20 cellular contexts compared by ENCODE assay signal in genomic region chr7:38756521-38756920, GRCh38.
DNase-seq lines count a peak whose midpoint lies in the region; FAIRE-seq and TF ChIP-seq lines count a peak whose summit lies in the region.
"Had no signal": no experiment of that assay in that cellular context is flagged by ENCODE, and none has a peak within 500 bp of the region (broad histone marks: within the 10 kb centered on the region; RNA-seq: fewer than 3 reads in every experiment).

No MANE protein-coding gene starts in this region.

- peak; percentile 39 for FAIRE-seq in endometrium (lab: Jason Lieb, UNC)
- FAIRE-seq: H54 had no signal

- peak; percentile 55 for DNase-seq in EH (ENCODE audit: low read depth)
- peak; percentile 17 for DNase-seq in RWPE1 (ENCODE audit: low spot score)
- DNase-seq in foreskin fibroblast = peak; percentile 40 to 65
- DNase-seq in HT-29 (ENCODE audit: low spot score) = no peak
- no peak for DNase-seq in H7
- DNase-seq in PC-9 = no peak
- DNase-seq in esophagus squamous epithelium (lab: John Stamatoyannopoulos, UW) = no peak
- DNase-seq: BE2C; CD4-positive, alpha-beta T cell; HFFc6; MM.1S; NCI-H1092; NCI-H146; NCI-H2081; NCI-H446 treated with DMSO at 0.1 percent for 48 hours; NK-92 treated with Interleukin-12 subunit alpha and Interleukin-12 subunit beta, amount 100 ng/mL, for 24 hours; SHP77 had no signal

- H3K4me3 ChIP-seq in foreskin fibroblast (ENCODE audit: low read depth in 1 of 2, low read length in 2 of 2) (no peak overlapping the region), H7 (ENCODE audit: insufficient read depth, low read depth, low read length) (no peak overlapping the region), PC-9 (no peak overlapping the region), esophagus squamous epithelium (no peak overlapping the region)
- H3K4me3 ChIP-seq: SK-N-MC had no signal

- H3K9me3 ChIP-seq in PC-9 (ENCODE audit: insufficient read depth, low read depth) (no peaks in the 10 kb centered on the region), esophagus squamous epithelium (no peaks in the 10 kb centered on the region)
- H3K9me3 ChIP-seq: BE2C had no signal

- no peaks in the 10 kb centered on the region for H3K27me3 ChIP-seq in H7 (ENCODE audit: control insufficient read depth, insufficient read depth, low read length)
- H3K27me3 ChIP-seq in PC-9 (ENCODE audit: insufficient read depth, low read depth) = no peaks in the 10 kb centered on the region
- H3K27me3 ChIP-seq in esophagus squamous epithelium = no peaks in the 10 kb centered on the region
- H3K27me3 ChIP-seq: BE2C had no signal

- no peak overlapping the region for H2AFZ ChIP-seq in PC-9

- H3K9me2 ChIP-seq in PC-9 (ENCODE audit: insufficient read depth) = no peaks in the 10 kb centered on the region

- H3K27ac ChIP-seq in RWPE1 = no peak overlapping the region
- H3K27ac ChIP-seq in PC-9 = no peak overlapping the region
- no peak overlapping the region for H3K27ac ChIP-seq in esophagus squamous epithelium
- H3K27ac ChIP-seq: SK-N-MC had no signal

- intact Hi-C loops in PC-9 (cut with micrococcal nuclease; ENCODE audit: unreplicated experiment) (no loop called here), esophagus squamous epithelium (cut with DNase I) (no loop called here)

- H3K4me1 ChIP-seq in PC-9 (replicated peaks; ENCODE audit: insufficient read depth) = no peaks in the 10 kb centered on the region
- no peaks in the 10 kb centered on the region for H3K4me1 ChIP-seq in esophagus squamous epithelium
- H3K4me1 ChIP-seq: BE2C had no signal

- TF ChIP-seq CTCF in RWPE1 (conservative IDR thresholded peaks at IDR 0.05; ENCODE audit: low read depth) (no peak), foreskin fibroblast (IDR thresholded peaks at IDR 0.05; ENCODE audit: low read depth, low read length) (no peak), PC-9 (conservative IDR thresholded peaks at IDR 0.05) (no peak), esophagus squamous epithelium (IDR thresholded peaks at IDR 0.05) (no peak)

- POLR2A ChIA-PET in RWPE1 (lab: Yijun Ruan, JAX; ENCODE audit: low non-redundant PET) = no interaction called here
- POLR2A ChIA-PET in PC-9 (lab: Charles Lee; ENCODE audit: unreplicated experiment) = no interaction called here

- no peak for TF ChIP-seq POLR2A in esophagus squamous epithelium (IDR thresholded peaks at IDR 0.05)

- WGBS in esophagus squamous epithelium, 2 donors = 73% methylated on average over 5 of the region's 5 CpGs

- no peak overlapping the region for H3K4me2 ChIP-seq in PC-9

- H3K36me3 ChIP-seq in H7 (replicated peaks; ENCODE audit: control insufficient read depth, insufficient read depth, low read length) = no peaks in the 10 kb centered on the region
- 0 out of 2 replicates have a peak, but pooled peaks cover 8% of the 10 kb centered on the region for H3K36me3 ChIP-seq in PC-9 (ENCODE audit: low read depth)
- H3K36me3 ChIP-seq in esophagus squamous epithelium = peaks cover 0 to 81% (median 6%) of the 10 kb centered on the region in 3 donors
- H3K36me3 ChIP-seq: BE2C had no signal

- no peaks in the 10 kb centered on the region for H3K79me2 ChIP-seq in PC-9 (ENCODE audit: low read depth)

- no peaks in the 10 kb centered on the region for H3F3A ChIP-seq in PC-9 (ENCODE audit: insufficient read depth, low read depth)

- H4K20me1 ChIP-seq in PC-9 (ENCODE audit: insufficient read depth) = no peaks in the 10 kb centered on the region

- BruUV-seq in PC-9 (replicated peaks; lab: Mats Ljungman, UMichigan) = no TSS peak

- CTCF ChIA-PET in RWPE1 (lab: Yijun Ruan, JAX) (no interaction called here), PC-9 (lab: Charles Lee) (no interaction called here)

Comparison
In these comparisons a context has a peak if more than half of its experiments do, and no peak if none do; other contexts are left out.
1. DNase-seq: peak in EH (single experiment), RWPE1 (single experiment) and foreskin fibroblast (2 of 2); none in HT-29 (single experiment), H7 (single experiment), PC-9 (0 of 2) and esophagus squamous epithelium (single experiment).